1 cellular context compared by ENCODE assay signal in genomic region chr20:19981091-19981490, GRCh38.
A peak's percentile ranks its signal among the peaks of the same experiment; 100 is the strongest.
TF ChIP-seq lines count a peak whose summit lies in the region.

No MANE protein-coding gene starts in this region.

TF ChIP-seq in HepG2, 621 proteins besides CTCF, POLR2A, EP300 and RAD21:
- TF ChIP-seq, protein P1, sequence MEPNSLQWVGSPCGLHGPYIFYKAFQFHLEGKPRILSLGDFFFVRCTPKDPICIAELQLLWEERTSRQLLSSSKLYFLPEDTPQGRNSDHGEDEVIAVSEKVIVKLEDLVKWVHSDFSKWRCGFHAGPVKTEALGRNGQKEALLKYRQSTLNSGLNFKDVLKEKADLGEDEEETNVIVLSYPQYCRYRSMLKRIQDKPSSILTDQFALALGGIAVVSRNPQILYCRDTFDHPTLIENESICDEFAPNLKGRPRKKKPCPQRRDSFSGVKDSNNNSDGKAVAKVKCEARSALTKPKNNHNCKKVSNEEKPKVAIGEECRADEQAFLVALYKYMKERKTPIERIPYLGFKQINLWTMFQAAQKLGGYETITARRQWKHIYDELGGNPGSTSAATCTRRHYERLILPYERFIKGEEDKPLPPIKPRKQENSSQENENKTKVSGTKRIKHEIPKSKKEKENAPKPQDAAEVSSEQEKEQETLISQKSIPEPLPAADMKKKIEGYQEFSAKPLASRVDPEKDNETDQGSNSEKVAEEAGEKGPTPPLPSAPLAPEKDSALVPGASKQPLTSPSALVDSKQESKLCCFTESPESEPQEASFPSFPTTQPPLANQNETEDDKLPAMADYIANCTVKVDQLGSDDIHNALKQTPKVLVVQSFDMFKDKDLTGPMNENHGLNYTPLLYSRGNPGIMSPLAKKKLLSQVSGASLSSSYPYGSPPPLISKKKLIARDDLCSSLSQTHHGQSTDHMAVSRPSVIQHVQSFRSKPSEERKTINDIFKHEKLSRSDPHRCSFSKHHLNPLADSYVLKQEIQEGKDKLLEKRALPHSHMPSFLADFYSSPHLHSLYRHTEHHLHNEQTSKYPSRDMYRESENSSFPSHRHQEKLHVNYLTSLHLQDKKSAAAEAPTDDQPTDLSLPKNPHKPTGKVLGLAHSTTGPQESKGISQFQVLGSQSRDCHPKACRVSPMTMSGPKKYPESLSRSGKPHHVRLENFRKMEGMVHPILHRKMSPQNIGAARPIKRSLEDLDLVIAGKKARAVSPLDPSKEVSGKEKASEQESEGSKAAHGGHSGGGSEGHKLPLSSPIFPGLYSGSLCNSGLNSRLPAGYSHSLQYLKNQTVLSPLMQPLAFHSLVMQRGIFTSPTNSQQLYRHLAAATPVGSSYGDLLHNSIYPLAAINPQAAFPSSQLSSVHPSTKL (CRISPR knock-in tag; IDR thresholded peaks at IDR 0.05), result 0 out of 2 replicates have a peak, but pooled peaks have one; percentile 8
- TF ChIP-seq FOSL2 (CRISPR knock-in tag; IDR thresholded peaks at IDR 0.05), result peak; percentile 52
- TF ChIP-seq, protein P2, sequence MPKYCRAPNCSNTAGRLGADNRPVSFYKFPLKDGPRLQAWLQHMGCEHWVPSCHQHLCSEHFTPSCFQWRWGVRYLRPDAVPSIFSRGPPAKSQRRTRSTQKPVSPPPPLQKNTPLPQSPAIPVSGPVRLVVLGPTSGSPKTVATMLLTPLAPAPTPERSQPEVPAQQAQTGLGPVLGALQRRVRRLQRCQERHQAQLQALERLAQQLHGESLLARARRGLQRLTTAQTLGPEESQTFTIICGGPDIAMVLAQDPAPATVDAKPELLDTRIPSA (CRISPR knock-in tag; IDR thresholded peaks at IDR 0.05; ENCODE audit: borderline replicate concordance), result no peak
- TF ChIP-seq AGO2 (optimal IDR thresholded peaks at IDR 0.05; ENCODE audit: low read depth, low read length), result no peak
- TF ChIP-seq NR2F6 (IDR thresholded peaks at IDR 0.05), result no peak
- 0 out of 2 replicates have a peak, but pooled peaks have one; percentile 30 for TF ChIP-seq NR2F6 (CRISPR knock-in tag; IDR thresholded peaks at IDR 0.05)
- TF ChIP-seq, protein P3, sequence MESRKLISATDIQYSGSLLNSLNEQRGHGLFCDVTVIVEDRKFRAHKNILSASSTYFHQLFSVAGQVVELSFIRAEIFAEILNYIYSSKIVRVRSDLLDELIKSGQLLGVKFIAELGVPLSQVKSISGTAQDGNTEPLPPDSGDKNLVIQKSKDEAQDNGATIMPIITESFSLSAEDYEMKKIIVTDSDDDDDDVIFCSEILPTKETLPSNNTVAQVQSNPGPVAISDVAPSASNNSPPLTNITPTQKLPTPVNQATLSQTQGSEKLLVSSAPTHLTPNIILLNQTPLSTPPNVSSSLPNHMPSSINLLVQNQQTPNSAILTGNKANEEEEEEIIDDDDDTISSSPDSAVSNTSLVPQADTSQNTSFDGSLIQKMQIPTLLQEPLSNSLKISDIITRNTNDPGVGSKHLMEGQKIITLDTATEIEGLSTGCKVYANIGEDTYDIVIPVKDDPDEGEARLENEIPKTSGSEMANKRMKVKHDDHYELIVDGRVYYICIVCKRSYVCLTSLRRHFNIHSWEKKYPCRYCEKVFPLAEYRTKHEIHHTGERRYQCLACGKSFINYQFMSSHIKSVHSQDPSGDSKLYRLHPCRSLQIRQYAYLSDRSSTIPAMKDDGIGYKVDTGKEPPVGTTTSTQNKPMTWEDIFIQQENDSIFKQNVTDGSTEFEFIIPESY (CRISPR knock-in tag; IDR thresholded peaks at IDR 0.05), result peak; percentile 97
- TF ChIP-seq CREB1 (IDR thresholded peaks at IDR 0.05), result 0 out of 2 replicates have a peak, but pooled peaks have one; percentile 5
- TF ChIP-seq CREB1 (CRISPR knock-in tag; IDR thresholded peaks at IDR 0.05), result no peak
- TF ChIP-seq ZSCAN21 (CRISPR knock-in tag; IDR thresholded peaks at IDR 0.05; ENCODE audit: borderline replicate concordance), result no peak
- TF ChIP-seq ESRRA (CRISPR knock-in tag; IDR thresholded peaks at IDR 0.05; ENCODE audit: low read depth), result no peak
- no peak for TF ChIP-seq MNT (IDR thresholded peaks at IDR 0.05)
